Comparison of ENCODE assay signal across 8 cellular contexts in genomic region chr21:17793675-17794123, GRCh38. TPM values are rescaled to one million over a fixed set of nuclear protein-coding genes. Genes with fewer than 3 reads are reported as not detected.
DNase-seq lines count a peak whose midpoint lies in the region; ATAC-seq and TF ChIP-seq lines count a peak whose summit lies in the region.

No MANE protein-coding gene starts in this region.

- peaks cover 0 to 10% (median 0%) of the 10 kb centered on the region in 4 donors for H3K36me3 ChIP-seq in sigmoid colon

- no peaks in the 10 kb centered on the region for H3K9me3 Mint-ChIP-seq in CD4-positive, alpha-beta T cell
- H3K9me3 Mint-ChIP-seq in dendritic cell treated with granulocyte-macrophage colony-stimulating factor and Interleukin-4, amounts not matched to agents 40 ng/mL and 50 ng/mL, for 4 days: no peaks in the 10 kb centered on the region

- no peak for DNase-seq in CD4-positive, alpha-beta T cell
- no peak for DNase-seq in sigmoid colon
- no peak for DNase-seq in GM10266 (ENCODE audit: extremely low spot score)
- DNase-seq in NCI-H1105 (lab: John Stamatoyannopoulos, UW): no peak
- DNase-seq in stimulated activated naive CD4-positive, alpha-beta T cell treated with Interleukin-2 at 50 U/mL for 16 hours (lab: John Stamatoyannopoulos, UW): no peak

- POLR2A ChIA-PET in CD4-positive, alpha-beta T cell (lab: Charles Lee): interaction anchor here (1.5 to 7.0 kb wide), 4 partner anchors 12 to 24 kb away, joined by 3 to 77 read pairs (median 40); partner anchors contain the start of gene C21orf91

- H3K27me3 Mint-ChIP-seq in CD4-positive, alpha-beta T cell: no peaks in the 10 kb centered on the region
- H3K27me3 Mint-ChIP-seq in dendritic cell treated with granulocyte-macrophage colony-stimulating factor and Interleukin-4, amounts not matched to agents 40 ng/mL and 50 ng/mL, for 4 days: no peaks in the 10 kb centered on the region

- no peak for TF ChIP-seq EP300 in sigmoid colon (IDR thresholded peaks at IDR 0.05)

- H3K4me1 ChIP-seq in sigmoid colon: peaks cover 0 to 24% (median 9%) of the 10 kb centered on the region in 4 donors

- H3K4me1 Mint-ChIP-seq in CD4-positive, alpha-beta T cell (ENCODE audit: low read depth): peaks cover 77% of the 10 kb centered on the region
- H3K4me1 Mint-ChIP-seq in dendritic cell treated with granulocyte-macrophage colony-stimulating factor and Interleukin-4, amounts not matched to agents 40 ng/mL and 50 ng/mL, for 4 days (ENCODE audit: low read depth): peaks cover 28% of the 10 kb centered on the region

- TF ChIP-seq POLR2A in sigmoid colon (IDR thresholded peaks at IDR 0.05): no peak

- H3K27ac ChIP-seq in CD4-positive, alpha-beta T cell (ENCODE audit: low read depth, low read length): peak overlapping the region; percentile 61
- peak overlapping the region; percentile 31 to 67 (median 56) for H3K27ac ChIP-seq in sigmoid colon

- WGBS in sigmoid colon, 2 donors: 11 to 64% methylated on average over 1 of the region's 1 CpG

- H3K4me3 Mint-ChIP-seq in CD4-positive, alpha-beta T cell: peak overlapping the region; percentile 84
- H3K4me3 Mint-ChIP-seq in dendritic cell treated with granulocyte-macrophage colony-stimulating factor and Interleukin-4, amounts not matched to agents 40 ng/mL and 50 ng/mL, for 4 days: peak overlapping the region; percentile 13

- intact Hi-C loops in CD4-positive, alpha-beta T cell (cut with DNase I, micrococcal nuclease): loop anchor here in 1 of 2 experiments (2.0 to 5.0 kb wide), 2 partner anchors 25 to 181 kb away; partner anchors contain the start of genes BTG3 and C21orf91
- intact Hi-C loops in dendritic cell treated with granulocyte-macrophage colony-stimulating factor and Interleukin-4, amounts not matched to agents 40 ng/mL and 50 ng/mL, for 4 days (cut with micrococcal nuclease): loop anchor here (1.0 kb wide), 1 partner anchor 26 kb away; the partner anchor contains the start of gene C21orf91
- intact Hi-C loops in sigmoid colon (cut with DNase I): loop anchor here (10.0 kb wide), 1 partner anchor 131 kb away; no protein-coding TSS in a partner anchor

- peak overlapping the region; percentile 5 to 43 (median 35) for H3K4me3 ChIP-seq in sigmoid colon

- H3K9me3 ChIP-seq in CD4-positive, alpha-beta T cell (ENCODE audit: control insufficient read depth, low read length): no peaks in the 10 kb centered on the region
- no peaks in the 10 kb centered on the region for H3K9me3 ChIP-seq in sigmoid colon

- peaks cover 51% of the 10 kb centered on the region for H3K36me3 Mint-ChIP-seq in CD4-positive, alpha-beta T cell (ENCODE audit: low read depth)
- peaks cover 17% of the 10 kb centered on the region for H3K36me3 Mint-ChIP-seq in dendritic cell treated with granulocyte-macrophage colony-stimulating factor and Interleukin-4, amounts not matched to agents 40 ng/mL and 50 ng/mL, for 4 days (ENCODE audit: low read depth)

- ATAC-seq in CD4-positive, alpha-beta T cell (ENCODE audit: poor library complexity): peak; percentile 61
- ATAC-seq in GM21360 (IDR thresholded peaks at IDR 0.05; ENCODE audit: unreplicated experiment) (peak; percentile 57), HG03571 (IDR thresholded peaks at IDR 0.05; ENCODE audit: unreplicated experiment) (peak; percentile 52)

- peak overlapping the region; percentile 94 for H3K27ac Mint-ChIP-seq in CD4-positive, alpha-beta T cell
- no peak overlapping the region for H3K27ac Mint-ChIP-seq in dendritic cell treated with granulocyte-macrophage colony-stimulating factor and Interleukin-4, amounts not matched to agents 40 ng/mL and 50 ng/mL, for 4 days

- no peak for TF ChIP-seq CTCF in CD4-positive, alpha-beta T cell (IDR thresholded peaks at IDR 0.05)
- TF ChIP-seq CTCF in sigmoid colon (IDR thresholded peaks at IDR 0.05) (no peak), GM10266 (IDR thresholded peaks at IDR 0.05; ENCODE audit: control insufficient read depth, insufficient read depth, low read depth, missing control alignments) (no peak)

- CTCF ChIA-PET in CD4-positive, alpha-beta T cell (lab: Charles Lee): interaction anchor here (1.7 kb wide), 1 partner anchor 22 kb away, joined by 5 read pairs; no protein-coding TSS in a partner anchor

- no peaks in the 10 kb centered on the region for H3K27me3 ChIP-seq in CD4-positive, alpha-beta T cell (ENCODE audit: control insufficient read depth, insufficient read depth, low read length)
- H3K27me3 ChIP-seq in sigmoid colon: no peaks in the 10 kb centered on the region

RNA-seq across cellular contexts. Expression of gene C21orf91, which starts 25.5 kb away (rescaled TPM):
- total RNA-seq in CD4-positive, alpha-beta T cell: 10 to 100 TPM; 40.9 to 42.2 TPM
- total RNA-seq in sigmoid colon: 10 to 100 TPM in 2 of 4 donors, 1 to 10 TPM in 2; 6.4 to 12.8 (median 8.4) TPM
- polyA plus RNA-seq in sigmoid colon: 1 to 10 TPM; 2.4 to 3.8 (median 2.8) TPM
